1 cellular context compared by ENCODE assay signal in the genomic region with DNA sequence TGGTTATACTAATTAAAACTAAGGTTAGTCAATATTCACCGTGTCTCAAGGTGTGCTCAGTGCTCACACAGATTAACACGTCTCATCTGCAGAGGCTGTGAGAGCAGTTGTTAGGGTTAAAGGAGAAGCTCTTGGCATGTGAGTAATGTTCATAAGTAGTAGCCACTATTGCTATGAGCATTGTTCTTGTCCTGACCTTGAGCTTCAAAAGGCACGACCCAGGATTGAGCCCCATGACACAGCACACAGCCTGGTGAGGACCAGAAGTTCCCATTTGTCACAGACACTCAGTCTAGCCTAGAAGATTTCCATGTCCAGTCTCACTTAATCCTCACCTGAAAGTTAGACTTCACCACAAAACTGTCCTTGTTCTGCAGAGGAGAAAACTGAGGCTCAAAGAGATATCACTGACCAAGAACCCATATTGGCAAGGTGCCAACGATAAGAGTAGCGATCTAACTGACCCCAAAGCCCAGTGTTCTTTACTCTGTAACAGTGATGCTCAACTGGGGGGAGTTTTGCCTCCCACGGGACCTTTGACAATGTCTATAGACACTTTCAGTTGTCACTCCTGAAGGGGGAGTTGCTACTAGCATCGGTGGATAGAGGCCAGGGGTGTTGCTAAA.
TF ChIP-seq lines count a peak whose summit lies in the region.

No MANE protein-coding gene starts in this region.

TF ChIP-seq in SK-N-SH treated with all-trans-retinoic acid at 6 μM for 48 hours, 23 proteins besides CTCF, POLR2A, EP300 and RAD21 (continued from another document):
- no peak for TF ChIP-seq CSRNP3 (CRISPR knock-in tag; IDR thresholded peaks at IDR 0.05)
